ENCODE assay signal across 8 cellular contexts in the genomic region with DNA sequence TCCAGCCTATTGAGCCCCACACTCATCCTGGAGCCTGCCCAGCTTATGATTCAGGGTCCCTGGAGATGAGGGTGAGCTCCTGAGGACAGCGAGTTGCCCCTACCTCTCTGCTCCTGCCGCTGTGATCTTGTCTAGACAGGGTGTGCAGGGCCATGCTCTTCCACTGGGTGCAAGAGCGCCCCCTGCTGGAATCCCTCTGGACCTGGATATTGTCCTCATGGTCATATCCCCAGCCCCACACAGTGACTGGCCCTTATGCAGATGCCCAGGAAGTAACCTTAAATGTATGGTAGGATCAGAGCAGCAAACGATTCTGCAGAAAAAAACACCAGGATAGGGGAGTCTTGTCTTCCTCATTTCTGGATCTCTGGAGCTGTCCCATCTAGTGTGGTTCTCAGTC. TPM values are rescaled to one million over a fixed set of nuclear protein-coding genes. Genes with fewer than 3 reads are reported as not detected.
DNase-seq lines count a peak whose midpoint lies in the region; ATAC-seq, FAIRE-seq and TF ChIP-seq lines count a peak whose summit lies in the region.
"Not testable (repeated sequence)": the region's sequence is repeated elsewhere in the genome, so short reads cannot be mapped to it uniquely, and the experiment has no call there.

No MANE protein-coding gene starts in this region.

- not testable (repeated sequence) for H2AFZ ChIP-seq in MM.1S (ENCODE audit: low read length); HepG2 (ENCODE audit: low read length)

- not testable (repeated sequence) for H3K4me3 ChIP-seq in AG10803 (ENCODE audit: low read length); MM.1S (ENCODE audit: low read length); esophagus muscularis mucosa; HepG2 (replicated peaks in 1 of 3; ENCODE audit: insufficient read depth in 1 of 3, low read depth in 2 of 3, low read length in 3 of 3); gastrocnemius medialis

- not testable (repeated sequence) for TF ChIP-seq RAD21 in HepG2 (CRISPR knock-in tag; IDR thresholded peaks at IDR 0.05)

- TF ChIP-seq EP300 in esophagus muscularis mucosa (IDR thresholded peaks at IDR 0.05); HepG2 (IDR thresholded peaks at IDR 0.05; ENCODE audit: low read depth in 2 of 2, low read length in 2 of 2); HepG2 (CRISPR knock-in tag; IDR thresholded peaks at IDR 0.05; ENCODE audit: borderline replicate concordance): not testable (repeated sequence)

- not testable (repeated sequence) for H3K27ac Mint-ChIP-seq in T-helper 17 cell; activated naive CD4-positive, alpha-beta T cell treated with anti-CD3 and anti-CD28 coated beads, Interleukin-2, amount 50 U/mL, for 72 hours

- not testable (repeated sequence) for FAIRE-seq in HepG2 (lab: Jason Lieb, UNC)

- not testable (repeated sequence) for BruUV-seq in HepG2 (replicated peaks; lab: Mats Ljungman, UMichigan)

- not testable (repeated sequence) for DNase-seq in AG10803 (ENCODE audit: low read depth); MM.1S; T-helper 17 cell; HepG2 (ENCODE audit: low spot score); gastrocnemius medialis
- DNase-seq in activated naive CD4-positive, alpha-beta T cell treated with anti-CD3 and anti-CD28 coated beads, Interleukin-2, amount 50 U/mL, for 72 hours (ENCODE audit: low spot score in 2 of 2), result peak in 1 of 2 donors; percentile 15
- peak; percentile 14 for DNase-seq in esophagus muscularis mucosa (ENCODE audit: extremely low spot score)

- not testable (repeated sequence) for H3K9me3 ChIP-seq in MM.1S (replicated peaks; ENCODE audit: insufficient read depth, low read length); T-helper 17 cell (ENCODE audit: control insufficient read depth, low read length, poor library complexity, severe bottlenecking); esophagus muscularis mucosa; HepG2 (ENCODE audit: low read length); gastrocnemius medialis

- intact Hi-C loops in esophagus muscularis mucosa (cut with DNase I); HepG2 (cut with micrococcal nuclease; ENCODE audit: unreplicated experiment); gastrocnemius medialis (cut with DNase I; ENCODE audit: low total_unique reads): not testable (repeated sequence)

- 25% methylated on average over 1 of the region's 4 CpGs for WGBS in esophagus muscularis mucosa
- 0% methylated on average over 1 of the region's 4 CpGs for WGBS in HepG2 (ENCODE audit: low lambda C conversion rate)

- not testable (repeated sequence) for H3K4me2 ChIP-seq in MM.1S (ENCODE audit: low read depth, low read length); HepG2 (ENCODE audit: low read depth, low read length)

- H3K36me3 ChIP-seq in MM.1S (replicated peaks; ENCODE audit: insufficient read depth, low read length); esophagus muscularis mucosa; HepG2 (replicated peaks in 1 of 2; ENCODE audit: control insufficient read depth in 1 of 2, insufficient read depth in 2 of 2, low read length in 2 of 2); gastrocnemius medialis: not testable (repeated sequence)

- not testable (repeated sequence) for H3K9ac ChIP-seq in MM.1S (ENCODE audit: low read length); HepG2 (ENCODE audit: insufficient read depth, low read depth, low read length)

- not testable (repeated sequence) for H3K27ac ChIP-seq in MM.1S (ENCODE audit: low read length); esophagus muscularis mucosa (replicated peaks in 1 of 4); HepG2 (ENCODE audit: extremely low read length, insufficient read depth, low read length); gastrocnemius medialis

- H4K20me1 ChIP-seq in MM.1S (ENCODE audit: insufficient read depth, low read length); HepG2 (ENCODE audit: insufficient read depth, low read length): not testable (repeated sequence)

- H3K9me3 Mint-ChIP-seq in activated naive CD4-positive, alpha-beta T cell treated with anti-CD3 and anti-CD28 coated beads, Interleukin-2, amount 50 U/mL, for 72 hours, result not testable (repeated sequence)

- H3K27me3 ChIP-seq in MM.1S (replicated peaks; ENCODE audit: insufficient read depth, low read length); esophagus muscularis mucosa; HepG2 (ENCODE audit: control insufficient read depth in 1 of 2, insufficient read depth in 2 of 2, low read length in 2 of 2); gastrocnemius medialis: not testable (repeated sequence)

- ATAC-seq in T-helper 17 cell (peak; percentile 64), HepG2 (peak; percentile 96), gastrocnemius medialis (peak; percentile 39 to 70)
- peak; percentile 85 to 94 for ATAC-seq in activated naive CD4-positive, alpha-beta T cell treated with anti-CD3 and anti-CD28 coated beads, Interleukin-2, amount 50 U/mL, for 72 hours

- peaks cover 12% of the 10 kb centered on the region for H3K4me1 Mint-ChIP-seq in T-helper 17 cell

- in situ Hi-C loops in HepG2 (cut with HindIII; ENCODE audit: extremely low pct_ligation_motif_present, low pct_unique_long_range_greater_than_20kb); gastrocnemius medialis (cut with MboI; ENCODE audit: low sequenced_read_pairs in 4 of 4): not testable (repeated sequence)

- H3K79me2 ChIP-seq in MM.1S (ENCODE audit: low read length); HepG2 (ENCODE audit: insufficient read depth, low read length): not testable (repeated sequence)

- not testable (repeated sequence) for H3K27me3 Mint-ChIP-seq in T-helper 17 cell

- peak; percentile 25 for TF ChIP-seq CTCF in AG10803 (conservative IDR thresholded peaks at IDR 0.05; ENCODE audit: low read length)
- TF ChIP-seq CTCF in GM12874 (IDR thresholded peaks at IDR 0.05; ENCODE audit: insufficient read depth, low read depth, low read length), result peak; percentile 47
- peak; percentile 43 for TF ChIP-seq CTCF in MM.1S (IDR thresholded peaks at IDR 0.05; ENCODE audit: low read length)
- TF ChIP-seq CTCF in esophagus muscularis mucosa (IDR thresholded peaks at IDR 0.05), result peak in 2 of 3 experiments; percentile 35 to 48
- TF ChIP-seq CTCF in HepG2 (CRISPR knock-in tag; IDR thresholded peaks at IDR 0.05), result peak; percentile 29
- peak; percentile 21 to 56 (median 33) for TF ChIP-seq CTCF in gastrocnemius medialis (IDR thresholded peaks at IDR 0.05 in 4 of 5, conservative IDR thresholded peaks at IDR 0.05 in 1 of 5)

- CTCF ChIA-PET in HepG2 (lab: Yijun Ruan, JAX; ENCODE audit: low intra/inter-chr PET ratio, low total read pairs), result not testable (repeated sequence)

- H3F3A ChIP-seq in MM.1S (ENCODE audit: insufficient read depth, low read length), result peaks cover 16% of the 10 kb centered on the region

- not testable (repeated sequence) for H3K36me3 Mint-ChIP-seq in T-helper 17 cell (ENCODE audit: low read depth); activated naive CD4-positive, alpha-beta T cell treated with anti-CD3 and anti-CD28 coated beads, Interleukin-2, amount 50 U/mL, for 72 hours

- H3K9me2 ChIP-seq in MM.1S (replicated peaks; ENCODE audit: insufficient read depth, low read length), result not testable (repeated sequence)

- peaks cover 19% of the 10 kb centered on the region for H3K4me1 ChIP-seq in MM.1S (ENCODE audit: low read length)
- H3K4me1 ChIP-seq in esophagus muscularis mucosa; HepG2 (ENCODE audit: insufficient read depth, low read length); gastrocnemius medialis: not testable (repeated sequence)

- H3K4me3 Mint-ChIP-seq in T-helper 17 cell, result not testable (repeated sequence)

- TF ChIP-seq POLR2A in esophagus muscularis mucosa (IDR thresholded peaks at IDR 0.05; ENCODE audit: low read depth); HepG2 (IDR thresholded peaks at IDR 0.05; ENCODE audit: insufficient read depth in 1 of 2, low read depth in 2 of 2, low read length in 2 of 2); gastrocnemius medialis (IDR thresholded peaks at IDR 0.05): not testable (repeated sequence)

- POLR2A ChIA-PET in HepG2 (lab: Yijun Ruan, JAX), result not testable (repeated sequence)

RNA-seq across cellular contexts. Expression of gene AP1B1, which starts 24.4 kb away (rescaled TPM):
- total RNA-seq in T-helper 17 cell (10 to 100 TPM; 41.2 to 42.8 TPM), esophagus muscularis mucosa (10 to 100 TPM; 55.6 to 72.2 (median 57.4) TPM), HepG2 (2016; rRNA removed; fragmentation: Illumina TruSeq; extraction: Trizol) (28.9 and 29.7 TPM in 2 replicates), gastrocnemius medialis (10 to 100 TPM; 26.5 to 44.6 (median 37.3) TPM)
- total RNA-seq in activated naive CD4-positive, alpha-beta T cell treated with anti-CD3 and anti-CD28 coated beads, Interleukin-2, amount 50 U/mL, for 72 hours, result 10 to 100 TPM; 48.9 to 60.4 TPM
- total RNA-seq in HepG2 (2016; cell fraction: cytosol; rRNA removed; fragmentation: Illumina TruSeq; extraction: Trizol; ENCODE audit: low read depth), result 5.7 and 5.9 TPM in 2 replicates
- total RNA-seq in HepG2 (2016; cell fraction: insoluble cytoplasmic fraction; rRNA removed; fragmentation: Illumina TruSeq; extraction: Trizol), result 26.4 and 28.8 TPM in 2 replicates
- total RNA-seq in HepG2 (2016; cell fraction: membrane; rRNA removed; fragmentation: Illumina TruSeq; extraction: Trizol), result 13.5 and 15.5 TPM in 2 replicates
- 18.1 and 19.1 TPM in 2 replicates for total RNA-seq in HepG2 (2016; cell fraction: nucleus; rRNA removed; fragmentation: Illumina TruSeq; extraction: Trizol)
- 26.0 and 26.6 TPM in 2 replicates for polyA plus RNA-seq in HepG2 (2011; rRNA removed)
- polyA plus RNA-seq in HepG2 (2011; cell fraction: cytosol; rRNA removed), result 16.8 and 22.0 TPM in 2 replicates
- polyA plus RNA-seq in HepG2 (2011; cell fraction: nucleus; rRNA removed), result 34.0 and 38.2 TPM in 2 replicates
- polyA plus RNA-seq in HepG2 (2012), result 20.3 and 22.7 TPM in 2 replicates
- 4.3 and 4.6 TPM in 2 replicates for polyA plus RNA-seq in HepG2 (2016; cell fraction: cytosol; fragmentation: Illumina TruSeq; extraction: Trizol; ENCODE audit: low read depth)
- polyA plus RNA-seq in HepG2 (2016; cell fraction: insoluble cytoplasmic fraction; fragmentation: Illumina TruSeq; extraction: Trizol; ENCODE audit: low read depth), result 22.1 and 30.0 TPM in 2 replicates
- polyA plus RNA-seq in HepG2 (2016; cell fraction: membrane; fragmentation: Illumina TruSeq; extraction: Trizol; ENCODE audit: low read depth), result 9.7 and 10.4 TPM in 2 replicates
- 30.2 and 32.6 TPM in 2 replicates for polyA plus RNA-seq in HepG2 (2016; cell fraction: nucleus; fragmentation: Illumina TruSeq; extraction: Trizol; ENCODE audit: insufficient read depth, low read depth)
- 92.9 and 98.5 TPM in 2 replicates for polyA minus RNA-seq in HepG2 (2011; rRNA and poly(A)+ RNA removed; ENCODE audit: low replicate concordance)
- 32.7 and 33.4 TPM in 2 replicates for polyA minus RNA-seq in HepG2 (2011; cell fraction: cytosol; rRNA and poly(A)+ RNA removed)
- 19.2 and 21.4 TPM in 2 replicates for polyA minus RNA-seq in HepG2 (2011; cell fraction: nucleus; rRNA and poly(A)+ RNA removed)

RNA-seq across cellular contexts. Expression of gene RFPL1, which starts 25.6 kb away (rescaled TPM):
- total RNA-seq in T-helper 17 cell, result not detected
- total RNA-seq in activated naive CD4-positive, alpha-beta T cell treated with anti-CD3 and anti-CD28 coated beads, Interleukin-2, amount 50 U/mL, for 72 hours, result not detected
- total RNA-seq in esophagus muscularis mucosa, result not detected
- total RNA-seq in HepG2 (2016; rRNA removed; fragmentation: Illumina TruSeq; extraction: Trizol), result not detected in 2 replicates
- not detected in 2 replicates for total RNA-seq in HepG2 (2016; cell fraction: cytosol; rRNA removed; fragmentation: Illumina TruSeq; extraction: Trizol; ENCODE audit: low read depth)
- not detected in 2 replicates for total RNA-seq in HepG2 (2016; cell fraction: insoluble cytoplasmic fraction; rRNA removed; fragmentation: Illumina TruSeq; extraction: Trizol)
- total RNA-seq in HepG2 (2016; cell fraction: membrane; rRNA removed; fragmentation: Illumina TruSeq; extraction: Trizol), result not detected in 2 replicates
- not detected in 2 replicates for total RNA-seq in HepG2 (2016; cell fraction: nucleus; rRNA removed; fragmentation: Illumina TruSeq; extraction: Trizol)
- not detected in 2 replicates for polyA plus RNA-seq in HepG2 (2011; rRNA removed)
- polyA plus RNA-seq in HepG2 (2011; cell fraction: cytosol; rRNA removed), result not detected in 2 replicates
- polyA plus RNA-seq in HepG2 (2011; cell fraction: nucleus; rRNA removed), result not detected in 2 replicates
- polyA plus RNA-seq in HepG2 (2012), result not detected in 2 replicates
- polyA plus RNA-seq in HepG2 (2016; cell fraction: cytosol; fragmentation: Illumina TruSeq; extraction: Trizol; ENCODE audit: low read depth), result not detected in 2 replicates
- polyA plus RNA-seq in HepG2 (2016; cell fraction: insoluble cytoplasmic fraction; fragmentation: Illumina TruSeq; extraction: Trizol; ENCODE audit: low read depth), result not detected in 2 replicates
- not detected in 2 replicates for polyA plus RNA-seq in HepG2 (2016; cell fraction: membrane; fragmentation: Illumina TruSeq; extraction: Trizol; ENCODE audit: low read depth)
- not detected in 2 replicates for polyA plus RNA-seq in HepG2 (2016; cell fraction: nucleus; fragmentation: Illumina TruSeq; extraction: Trizol; ENCODE audit: insufficient read depth, low read depth)
- not detected in 2 replicates for polyA minus RNA-seq in HepG2 (2011; rRNA and poly(A)+ RNA removed; ENCODE audit: low replicate concordance)
- not detected in 2 replicates for polyA minus RNA-seq in HepG2 (2011; cell fraction: cytosol; rRNA and poly(A)+ RNA removed)
- polyA minus RNA-seq in HepG2 (2011; cell fraction: nucleus; rRNA and poly(A)+ RNA removed), result not detected in 2 replicates
- not detected for total RNA-seq in gastrocnemius medialis
